Comparison of ENCODE assay signal across 12 cellular contexts in genomic region chr2:64672708-64673107, GRCh38.
"Had no signal": no experiment of that assay in that cellular context is flagged by ENCODE, and none has a peak within 500 bp of the region (broad histone marks: within the 10 kb centered on the region; RNA-seq: fewer than 3 reads in every experiment).

No MANE protein-coding gene starts in this region.

- ATAC-seq: naive thymus-derived CD8-positive, alpha-beta T cell; stimulated activated effector memory CD8-positive, alpha-beta T cell treated with anti-CD3 and anti-CD28 coated beads, Interleukin-12 subunit alpha, Interleukin-12 subunit beta, amount 100 ng/mL, for 72 hours had no signal

- H3K27me3 Mint-ChIP-seq: activated naive CD4-positive, alpha-beta T cell treated with anti-CD3 and anti-CD28 coated beads, Interleukin-2, amount 10 ng/mL, durations not matched to agents 7 days and 5 days; activated T-cell treated with anti-CD3 and anti-CD28 coated beads, Interleukin-2, amount 50 U/mL, for 24 hours; naive thymus-derived CD8-positive, alpha-beta T cell had no signal

- H3K4me3 ChIP-seq: ascending aorta, esophagus muscularis mucosa had no signal

- H3K36me3 Mint-ChIP-seq: stimulated activated effector memory CD8-positive, alpha-beta T cell treated with anti-CD3 and anti-CD28 coated beads, Interleukin-12 subunit alpha, Interleukin-12 subunit beta, amount 100 ng/mL, for 72 hours had no signal

- DNase-seq: activated CD4-positive, CD25-positive, alpha-beta regulatory T cell treated with anti-CD3 and anti-CD28 coated beads, Interleukin-2, amount 50 U/mL, for 72 hours; activated naive CD4-positive, alpha-beta T cell treated with anti-CD3 and anti-CD28 coated beads, Interleukin-2, amount 10 ng/mL, durations not matched to agents 7 days and 5 days; activated T-cell treated with anti-CD3 and anti-CD28 coated beads, Interleukin-2, amount 50 U/mL, for 24 hours; naive thymus-derived CD8-positive, alpha-beta T cell; retina; stimulated activated CD4-positive, alpha-beta T cell treated with anti-CD3 and anti-CD28 coated beads, Interleukin-12 subunit alpha, Interleukin-12 subunit beta, amount 100 ng/mL, for 4 hours; stimulated activated CD4-positive, alpha-beta T cell treated with anti-CD3 and anti-CD28 coated beads, Interleukin-2, amount 100 ng/mL, for 24 hours; T1000 had no signal

- H3K4me3 Mint-ChIP-seq: activated naive CD4-positive, alpha-beta T cell treated with anti-CD3 and anti-CD28 coated beads, Interleukin-2, amount 10 ng/mL, durations not matched to agents 7 days and 5 days; activated T-cell treated with anti-CD3 and anti-CD28 coated beads, Interleukin-2, amount 50 U/mL, for 24 hours; naive thymus-derived CD8-positive, alpha-beta T cell; stimulated activated effector memory CD8-positive, alpha-beta T cell treated with anti-CD3 and anti-CD28 coated beads, Interleukin-12 subunit alpha, Interleukin-12 subunit beta, amount 100 ng/mL, for 72 hours had no signal

- H3K27ac Mint-ChIP-seq: activated T-cell treated with anti-CD3 and anti-CD28 coated beads, Interleukin-2, amount 50 U/mL, for 24 hours; stimulated activated effector memory CD8-positive, alpha-beta T cell treated with anti-CD3 and anti-CD28 coated beads, Interleukin-12 subunit alpha, Interleukin-12 subunit beta, amount 100 ng/mL, for 72 hours had no signal

- H3K9me3 ChIP-seq: ascending aorta, esophagus muscularis mucosa, neutrophil had no signal

- H3K9me3 Mint-ChIP-seq: activated naive CD4-positive, alpha-beta T cell treated with anti-CD3 and anti-CD28 coated beads, Interleukin-2, amount 10 ng/mL, durations not matched to agents 7 days and 5 days; activated T-cell treated with anti-CD3 and anti-CD28 coated beads, Interleukin-2, amount 50 U/mL, for 24 hours; naive thymus-derived CD8-positive, alpha-beta T cell; stimulated activated effector memory CD8-positive, alpha-beta T cell treated with anti-CD3 and anti-CD28 coated beads, Interleukin-12 subunit alpha, Interleukin-12 subunit beta, amount 100 ng/mL, for 72 hours had no signal
